ENCODE assay signal across 13 cellular contexts in genomic region chr5:80963966-80964481, GRCh38. TPM values are rescaled to one million over a fixed set of nuclear protein-coding genes. Genes with fewer than 3 reads are reported as not detected.
DNase-seq lines count a peak whose midpoint lies in the region; ATAC-seq and TF ChIP-seq lines count a peak whose summit lies in the region.
"Had no signal": no experiment of that assay in that cellular context is flagged by ENCODE, and none has a peak within 500 bp of the region (broad histone marks: within the 10 kb centered on the region; RNA-seq: fewer than 3 reads in every experiment).

No MANE protein-coding gene starts in this region.

- no peak for TF ChIP-seq CTCF in CD8-positive, alpha-beta T cell (IDR thresholded peaks at IDR 0.05)
- TF ChIP-seq CTCF in HFF-Myc (IDR thresholded peaks at IDR 0.05; ENCODE audit: low read depth, low read length, missing control alignments): no peak
- TF ChIP-seq CTCF in GM13976 (IDR thresholded peaks at IDR 0.05; ENCODE audit: borderline replicate concordance, control extremely low read depth, extremely low read depth, insufficient read depth, missing control alignments): no peak
- TF ChIP-seq CTCF in lower lobe of right lung (IDR thresholded peaks at IDR 0.05): no peak

- peaks cover 62% of the 10 kb centered on the region for H3K4me1 Mint-ChIP-seq in CD8-positive, alpha-beta T cell (ENCODE audit: low read depth)

- no peak overlapping the region for H3K56ac ChIP-seq in mesendoderm (ENCODE audit: low read length)

- H3K18ac ChIP-seq in mesendoderm (ENCODE audit: low read length): no peak overlapping the region

- H3K4me1 ChIP-seq in CD8-positive, alpha-beta T cell (ENCODE audit: insufficient read depth, low read length): peaks cover 44% of the 10 kb centered on the region
- H3K4me1 ChIP-seq in adipocyte (ENCODE audit: control insufficient read depth, insufficient read depth, low read length): peaks cover 12% of the 10 kb centered on the region
- H3K4me1 ChIP-seq in mesendoderm (ENCODE audit: control insufficient read depth, low read depth, low read length): peaks cover 6% of the 10 kb centered on the region
- H3K4me1 ChIP-seq in lower lobe of right lung: peaks cover 17% of the 10 kb centered on the region

- peak overlapping the region; percentile 3 for H3K4me3 Mint-ChIP-seq in CD8-positive, alpha-beta T cell
- H3K4me3 Mint-ChIP-seq: nephron had no signal

- POLR2A ChIA-PET in CD8-positive, alpha-beta T cell (lab: Charles Lee): no interaction called here

- H3K9ac ChIP-seq in adipocyte (ENCODE audit: low read length) (no peak overlapping the region), mesendoderm (ENCODE audit: low read length) (no peak overlapping the region)

- no peaks in the 10 kb centered on the region for H3K27me3 ChIP-seq in CD8-positive, alpha-beta T cell (ENCODE audit: insufficient read depth, low read length)
- peaks cover 24% of the 10 kb centered on the region for H3K27me3 ChIP-seq in adipocyte (replicated peaks; ENCODE audit: control insufficient read depth, insufficient read depth, low read length)
- no peaks in the 10 kb centered on the region for H3K27me3 ChIP-seq in mesendoderm (ENCODE audit: insufficient read depth, low read length, poor library complexity)
- H3K27me3 ChIP-seq in lower lobe of right lung (ENCODE audit: low read depth): peaks cover 45% of the 10 kb centered on the region

- no peak overlapping the region for H2AK5ac ChIP-seq in mesendoderm (ENCODE audit: low read length)

- no peak overlapping the region for H4K5ac ChIP-seq in mesendoderm (ENCODE audit: low read length)

- no peaks in the 10 kb centered on the region for H3K9me3 ChIP-seq in CD8-positive, alpha-beta T cell (ENCODE audit: low read length)
- H3K9me3 ChIP-seq in adipocyte (ENCODE audit: control insufficient read depth, low read length) (no peaks in the 10 kb centered on the region), lower lobe of right lung (no peaks in the 10 kb centered on the region)

- H2BK120ac ChIP-seq in mesendoderm (ENCODE audit: low read depth, low read length): no peak overlapping the region

- H3K27ac Mint-ChIP-seq in CD8-positive, alpha-beta T cell: peak overlapping the region; percentile 30
- H3K27ac Mint-ChIP-seq: activated naive CD8-positive, alpha-beta T cell treated with anti-CD3 and anti-CD28 coated beads, Interleukin-2, amount 10 ng/mL, durations not matched to agents 7 days and 5 days; nephron had no signal

- in situ Hi-C loops in GM13976 (cut with MboI; ENCODE audit: low sequenced_read_pairs, unreplicated experiment): no loop called here

- no peaks in the 10 kb centered on the region for H3K9me3 Mint-ChIP-seq in CD8-positive, alpha-beta T cell
- H3K9me3 Mint-ChIP-seq: activated naive CD8-positive, alpha-beta T cell treated with anti-CD3 and anti-CD28 coated beads, Interleukin-2, amount 10 ng/mL, durations not matched to agents 7 days and 5 days had no signal

- H3K4me3 ChIP-seq in CD8-positive, alpha-beta T cell (ENCODE audit: low read depth, low read length): no peak overlapping the region
- H3K4me3 ChIP-seq in HFF-Myc (replicated peaks; ENCODE audit: low read depth, low read length) (peak overlapping the region; percentile 19), adipocyte (ENCODE audit: low read length) (no peak overlapping the region), mesendoderm (ENCODE audit: low read length) (no peak overlapping the region), lower lobe of right lung (no peak overlapping the region)

- whole genome bisulfite sequencing in mesendoderm (ENCODE audit: extremely low coverage, insufficient coverage, low lambda C conversion rate): no CpG with 5 or more reads among the region's 3 CpGs

- ATAC-seq in CD8-positive, alpha-beta T cell: no peak
- ATAC-seq in HG02885 (IDR thresholded peaks at IDR 0.05; ENCODE audit: poor library complexity, unreplicated experiment) (no peak), lower lobe of right lung (no peak)

- H4K8ac ChIP-seq in mesendoderm (ENCODE audit: low read depth, low read length): no peak overlapping the region

- H3K23ac ChIP-seq in mesendoderm (ENCODE audit: low read length): no peak overlapping the region

- no peak overlapping the region for H3K4me2 ChIP-seq in mesendoderm (ENCODE audit: low read length)

- no peaks in the 10 kb centered on the region for H3K36me3 ChIP-seq in CD8-positive, alpha-beta T cell (ENCODE audit: insufficient read depth, low read length)
- no peaks in the 10 kb centered on the region for H3K36me3 ChIP-seq in adipocyte (ENCODE audit: control insufficient read depth, insufficient read depth, low read length, severe bottlenecking)
- no peaks in the 10 kb centered on the region for H3K36me3 ChIP-seq in mesendoderm (ENCODE audit: control insufficient read depth, insufficient read depth, low read length)
- no peaks in the 10 kb centered on the region for H3K36me3 ChIP-seq in lower lobe of right lung

- no peak overlapping the region for H2BK5ac ChIP-seq in mesendoderm (ENCODE audit: low read length)

- no peak overlapping the region for H3K27ac ChIP-seq in CD8-positive, alpha-beta T cell (ENCODE audit: low read depth, low read length)
- peak overlapping the region; percentile 17 for H3K27ac ChIP-seq in mesendoderm (ENCODE audit: low read depth, low read length)
- H3K27ac ChIP-seq in lower lobe of right lung: no peak overlapping the region

- no peak overlapping the region for H3K4ac ChIP-seq in mesendoderm (ENCODE audit: low read depth, low read length)

- H3K79me2 ChIP-seq in mesendoderm (ENCODE audit: control insufficient read depth, insufficient read depth, low read length): peaks cover 2% of the 10 kb centered on the region

- no peak for DNase-seq in CD8-positive, alpha-beta T cell
- DNase-seq in HFF-Myc (ENCODE audit: extremely low read depth, low read depth) (no peak), adipocyte (ENCODE audit: low read depth) (peak; percentile 61), mesendoderm (no peak), GM13976 (ENCODE audit: low spot score) (no peak), lower lobe of right lung (no peak)
- DNase-seq: activated CD4-positive, CD25-positive, alpha-beta regulatory T cell; activated naive CD8-positive, alpha-beta T cell treated with anti-CD3 and anti-CD28 coated beads, Interleukin-2, amount 10 ng/mL, durations not matched to agents 7 days and 5 days; effector CD8-positive, alpha-beta T cell; NCI-H510A; small intestine had no signal

- intact Hi-C loops in CD8-positive, alpha-beta T cell (cut with DNase I, micrococcal nuclease): loop anchor here (1.0 to 5.0 kb wide), 5 partner anchors 7 to 307 kb away; no protein-coding TSS in a partner anchor
- intact Hi-C loops in lower lobe of right lung (cut with DNase I): no loop called here

- CTCF ChIA-PET in CD8-positive, alpha-beta T cell (lab: Charles Lee): interaction anchor here (0.7 to 1.5 kb wide), 2 partner anchors 23 to 144 kb away, joined by 4 to 8 read pairs; no protein-coding TSS in a partner anchor

- peaks cover 4% of the 10 kb centered on the region for H3K27me3 Mint-ChIP-seq in CD8-positive, alpha-beta T cell (ENCODE audit: low read depth)
- H3K27me3 Mint-ChIP-seq: activated naive CD8-positive, alpha-beta T cell treated with anti-CD3 and anti-CD28 coated beads, Interleukin-2, amount 10 ng/mL, durations not matched to agents 7 days and 5 days had no signal

- peaks cover 11% of the 10 kb centered on the region for H3K36me3 Mint-ChIP-seq in CD8-positive, alpha-beta T cell

- H2BK15ac ChIP-seq in mesendoderm (replicated peaks; ENCODE audit: low read depth): no peak overlapping the region

- H3K79me1 ChIP-seq in mesendoderm (ENCODE audit: low read length): peaks cover 2% of the 10 kb centered on the region

RNA-seq across cellular contexts. Expression of gene RASGRF2, which starts 3.9 kb away (rescaled TPM):
- total RNA-seq in CD8-positive, alpha-beta T cell: 10 to 100 TPM; 25.4 to 25.6 TPM
- polyA plus RNA-seq in mesendoderm (2013, experiment 1 of 2): 12.4 TPM
- 13.5 TPM for polyA plus RNA-seq in mesendoderm (2013, experiment 2 of 2)
- total RNA-seq in lower lobe of right lung: 6.7 TPM
